12 cellular contexts compared by ENCODE assay signal in genomic region chr1:8417625-8418024, GRCh38.
DNase-seq lines count a peak whose midpoint lies in the region; ATAC-seq and TF ChIP-seq lines count a peak whose summit lies in the region.
"Had no signal": no experiment of that assay in that cellular context is flagged by ENCODE, and none has a peak within 500 bp of the region (broad histone marks: within the 10 kb centered on the region; RNA-seq: fewer than 3 reads in every experiment).

No MANE protein-coding gene starts in this region.

- no peak for ATAC-seq in right cardiac atrium
- no peak for ATAC-seq in Right ventricle myocardium inferior
- ATAC-seq in naive B cell (ENCODE audit: low read depth in 2 of 2): no peak
- ATAC-seq in HG03521 (IDR thresholded peaks at IDR 0.05; ENCODE audit: unreplicated experiment): no peak

- peaks cover 29 to 41% (median 31%) of the 10 kb centered on the region in 3 donors for H3K4me1 Mint-ChIP-seq in naive B cell

- H3K4me1 ChIP-seq in right cardiac atrium (ENCODE audit: control insufficient read depth, insufficient read depth, low read length) (peaks cover 13% of the 10 kb centered on the region), ascending aorta (peaks cover 14 to 64% of the 10 kb centered on the region in 2 donors), uterus (peaks cover 8 to 10% of the 10 kb centered on the region in 2 donors)

- DNase-seq in right cardiac atrium (no peak), Right ventricle myocardium inferior (ENCODE audit: missing footprints) (no peak), ascending aorta (ENCODE audit: low spot score in 2 of 2) (no peak), naive B cell (no peak), uterus (no peak), KBM-7 (no peak), substantia nigra (lab: John Stamatoyannopoulos, UW) (no peak)
- DNase-seq: NCI-H446, RPMI8226 had no signal

- peaks cover 18 to 31% of the 10 kb centered on the region in 2 donors for H3K36me3 ChIP-seq in ascending aorta
- no peaks in the 10 kb centered on the region for H3K36me3 ChIP-seq in uterus
- H3K36me3 ChIP-seq: cardiac muscle cell had no signal

- WGBS in right cardiac atrium: 58% methylated on average over 5 of the region's 5 CpGs

- peak overlapping the region; percentile 29 for H3K27ac ChIP-seq in right cardiac atrium (ENCODE audit: low read length)
- peak overlapping the region; percentile 96 to 99 for H3K27ac ChIP-seq in ascending aorta
- H3K27ac ChIP-seq in uterus: peak overlapping the region; percentile 99 to 100
- H3K27ac ChIP-seq in substantia nigra (ENCODE audit: low read depth, low read length, poor library complexity, severe bottlenecking): no peak overlapping the region
- H3K27ac ChIP-seq: cardiac muscle cell, neural progenitor cell had no signal

- H3K36me3 Mint-ChIP-seq in naive B cell: peaks cover 20 to 25% of the 10 kb centered on the region in 2 donors

- in situ Hi-C loops in KBM-7 (cut with MboI; ENCODE audit: low pct_unique_long_range_greater_than_20kb, low sequenced_read_pairs): no loop called here

- no peaks in the 10 kb centered on the region for H3K27me3 ChIP-seq in right cardiac atrium (ENCODE audit: control insufficient read depth, insufficient read depth)
- no peaks in the 10 kb centered on the region for H3K27me3 ChIP-seq in ascending aorta
- H3K27me3 ChIP-seq in uterus: no peaks in the 10 kb centered on the region
- H3K27me3 ChIP-seq: cardiac muscle cell, neural progenitor cell had no signal

- intact Hi-C loops in right cardiac atrium (cut with DNase I) (loop anchor here in 2 of 4 donors (5.0 to 10.0 kb wide), 2 partner anchors 50 to 107 kb away; no protein-coding TSS in a partner anchor), Right ventricle myocardium inferior (cut with DNase I) (no loop called here), ascending aorta (cut with DNase I) (no loop called here), uterus (cut with DNase I; ENCODE audit: low total_unique reads) (no loop called here)

- H3K4me3 ChIP-seq in right cardiac atrium (ENCODE audit: low read length) (no peak overlapping the region), ascending aorta (peak overlapping the region in 1 of 2 donors; percentile 21), uterus (peak overlapping the region in 1 of 2 donors; percentile 1)
- H3K4me3 ChIP-seq: cardiac muscle cell, neural progenitor cell had no signal

- H3K4me3 Mint-ChIP-seq in naive B cell: peak overlapping the region in 2 of 8 donors; percentile 21 to 48
- H3K4me3 Mint-ChIP-seq: neural progenitor cell had no signal

- no peaks in the 10 kb centered on the region for H3K27me3 Mint-ChIP-seq in naive B cell

- H3K9me3 Mint-ChIP-seq in naive B cell: no peaks in the 10 kb centered on the region
- H3K9me3 Mint-ChIP-seq: neural progenitor cell had no signal

- no peak for TF ChIP-seq POLR2A in uterus (IDR thresholded peaks at IDR 0.05)

- no peaks in the 10 kb centered on the region for H3K9me3 ChIP-seq in right cardiac atrium (ENCODE audit: control insufficient read depth, low read length)
- no peaks in the 10 kb centered on the region for H3K9me3 ChIP-seq in ascending aorta
- H3K9me3 ChIP-seq in uterus: no peaks in the 10 kb centered on the region

- peak overlapping the region in 5 of 6 donors; percentile 0 to 85 (median 25) for H3K27ac Mint-ChIP-seq in naive B cell
- H3K27ac Mint-ChIP-seq: neural progenitor cell had no signal

- TF ChIP-seq CTCF in ascending aorta (IDR thresholded peaks at IDR 0.05) (no peak), uterus (IDR thresholded peaks at IDR 0.05) (no peak)
